ENCODE assay signal across 19 cellular contexts in the genomic region with DNA sequence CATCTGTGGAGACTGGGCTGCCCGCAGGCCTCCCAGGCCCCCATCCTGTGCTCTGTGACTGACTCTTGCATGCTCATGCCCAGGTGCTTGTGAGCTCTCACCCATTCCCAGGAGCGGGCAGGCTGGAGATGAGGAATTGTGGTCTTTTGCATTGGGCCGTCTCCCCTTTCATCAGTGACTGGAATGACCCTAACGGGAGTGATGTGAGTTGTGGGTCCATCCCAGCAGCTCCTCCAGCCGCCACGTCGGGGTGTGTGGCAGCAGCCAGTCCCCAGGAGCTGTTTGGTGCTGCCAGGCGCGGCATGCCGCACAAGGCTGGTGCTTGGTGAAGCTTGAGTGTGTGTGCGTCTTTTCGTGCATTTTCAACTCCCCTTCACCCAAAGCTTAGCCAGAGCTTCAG.
DNase-seq lines count a peak whose midpoint lies in the region; ATAC-seq and TF ChIP-seq lines count a peak whose summit lies in the region.
"Had no signal": no experiment of that assay in that cellular context is flagged by ENCODE, and none has a peak within 500 bp of the region (broad histone marks: within the 10 kb centered on the region; RNA-seq: fewer than 3 reads in every experiment).

No MANE protein-coding gene starts in this region.

- H3K4me1 ChIP-seq in SK-N-SH (ENCODE audit: control insufficient read depth in 1 of 2, insufficient read depth in 2 of 2, low read depth in 1 of 2, low read length in 1 of 2): peaks cover 0 to 12% of the 10 kb centered on the region in 2 experiments; a peak in 1 of 4 replicates
- H3K4me1 ChIP-seq: A549, Caco-2 had no signal

- CTCF ChIA-PET in SK-N-SH (lab: Yijun Ruan, JAX): interaction anchor here (1.0 to 1.6 kb wide), 3 partner anchors 12 to 270 kb away, joined by 3 to 7 read pairs (median 3); no protein-coding TSS in a partner anchor

- TF ChIP-seq EP300 in SK-N-SH (IDR thresholded peaks at IDR 0.05; ENCODE audit: borderline replicate concordance in 1 of 2, low read depth in 1 of 2, low read length in 1 of 2): no peak

- TF ChIP-seq CTCF in SK-N-SH (IDR thresholded peaks at IDR 0.05) (no peak), brain (conservative IDR thresholded peaks at IDR 0.05) (no peak), nephron progenitor cell (IDR thresholded peaks at IDR 0.05) (no peak), progenitor cell of endocrine pancreas (IDR thresholded peaks at IDR 0.05; ENCODE audit: unreplicated experiment) (no peak), omental fat pad (IDR thresholded peaks at IDR 0.05) (no peak)

- no peaks in the 10 kb centered on the region for H3K79me2 ChIP-seq in SK-N-SH (ENCODE audit: insufficient read depth)

- no peak overlapping the region for H3K27ac ChIP-seq in SK-N-SH (ENCODE audit: low read depth in 2 of 2, low read length in 1 of 2)
- H3K27ac ChIP-seq: 22Rv1, A549, C4-2B, HL-60 had no signal

- no peak overlapping the region for H3K4me3 ChIP-seq in SK-N-SH (ENCODE audit: low read depth in 2 of 2, low read length in 1 of 2)
- H3K4me3 ChIP-seq: A549, HAP-1 had no signal

- H3K27me3 Mint-ChIP-seq in brain (peaks cover 26% of the 10 kb centered on the region), nephron progenitor cell (ENCODE audit: low read depth, poor library complexity) (peaks cover 61% of the 10 kb centered on the region), progenitor cell of endocrine pancreas (peaks cover 39% of the 10 kb centered on the region)
- peaks cover 19% of the 10 kb centered on the region for H3K27me3 Mint-ChIP-seq in T-helper 2 cell treated with Interferon-gamma antibody and Interleukin-4, amounts not matched to agents 5 μg/mL and 100 μg/mL, for 36 hours (ENCODE audit: low read depth)

- H3K4me2 ChIP-seq in SK-N-SH: no peak overlapping the region
- H3K4me2 ChIP-seq: A549 had no signal

- H3F3A ChIP-seq in SK-N-SH (replicated peaks; ENCODE audit: insufficient read depth): no peaks in the 10 kb centered on the region

- no peaks in the 10 kb centered on the region; the same call in 1 of the 2 replicates for H3K9me3 ChIP-seq in SK-N-SH
- H3K9me3 ChIP-seq: A549, Caco-2, HAP-1 had no signal

- H3K27ac Mint-ChIP-seq in brain (no peak overlapping the region), nephron progenitor cell (no peak overlapping the region), progenitor cell of endocrine pancreas (no peak overlapping the region)
- H3K27ac Mint-ChIP-seq in T-helper 2 cell treated with Interferon-gamma antibody and Interleukin-4, amounts not matched to agents 5 μg/mL and 100 μg/mL, for 36 hours: no peak overlapping the region
- H3K27ac Mint-ChIP-seq: CD4-positive, alpha-beta T cell had no signal

- ATAC-seq in SK-N-SH treated with all-trans-retinoic acid at 6 μM for 48 hours: no peak
- no peak for ATAC-seq in omental fat pad (ENCODE audit: low FRiP score)

- no peaks in the 10 kb centered on the region for H4K20me1 ChIP-seq in SK-N-SH (ENCODE audit: insufficient read depth)

- H3K36me3 ChIP-seq in SK-N-SH (replicated peaks in 1 of 2; ENCODE audit: control insufficient read depth in 1 of 2, insufficient read depth in 2 of 2, low read length in 1 of 2): no peaks in the 10 kb centered on the region
- H3K36me3 ChIP-seq: HAP-1 had no signal

- no peaks in the 10 kb centered on the region for H3K36me3 Mint-ChIP-seq in brain
- no peaks in the 10 kb centered on the region for H3K36me3 Mint-ChIP-seq in nephron progenitor cell (ENCODE audit: low read depth)
- no peaks in the 10 kb centered on the region for H3K36me3 Mint-ChIP-seq in progenitor cell of endocrine pancreas (ENCODE audit: insufficient read depth)
- H3K36me3 Mint-ChIP-seq in T-helper 2 cell treated with Interferon-gamma antibody and Interleukin-4, amounts not matched to agents 5 μg/mL and 100 μg/mL, for 36 hours (ENCODE audit: low read depth): no peaks in the 10 kb centered on the region

- no peak overlapping the region for H3K9ac ChIP-seq in SK-N-SH

- POLR2A ChIA-PET in SK-N-SH (lab: Yijun Ruan, JAX): no interaction called here

- H3K27me3 ChIP-seq in SK-N-SH (ENCODE audit: insufficient read depth): no peaks in the 10 kb centered on the region

- DNase-seq in SK-N-SH (peak; percentile 31), nephron progenitor cell (no peak), progenitor cell of endocrine pancreas (ENCODE audit: low spot score, unreplicated experiment) (no peak), omental fat pad (ENCODE audit: low spot score) (no peak)
- DNase-seq in stimulated activated CD8-positive, alpha-beta memory T cell treated with anti-CD3 and anti-CD28 coated beads, Interleukin-4, amount 100 ng/mL, for 48 hours: no peak
- DNase-seq in T-helper 2 cell treated with Interferon-gamma antibody and Interleukin-4, amounts not matched to agents 5 μg/mL and 100 μg/mL, for 36 hours (ENCODE audit: low spot score): no peak
- DNase-seq: AML-193; Caco-2; CD4-positive, alpha-beta T cell; DMS153; DMS79; GDM1 had no signal

- 43% methylated on average over 12 of the region's 12 CpGs for WGBS in SK-N-SH (ENCODE audit: low lambda C conversion rate)

- no peak overlapping the region for H2AFZ ChIP-seq in SK-N-SH (ENCODE audit: low read depth)

- peak overlapping the region in 4 of 5 experiments; percentile 28 to 77 (median 44) for H3K4me3 Mint-ChIP-seq in brain
- peak overlapping the region; percentile 55 for H3K4me3 Mint-ChIP-seq in nephron progenitor cell
- H3K4me3 Mint-ChIP-seq in progenitor cell of endocrine pancreas (ENCODE audit: low read depth): peak overlapping the region; percentile 4
- no peak overlapping the region for H3K4me3 Mint-ChIP-seq in T-helper 2 cell treated with Interferon-gamma antibody and Interleukin-4, amounts not matched to agents 5 μg/mL and 100 μg/mL, for 36 hours
- H3K4me3 Mint-ChIP-seq: CD4-positive, alpha-beta T cell had no signal

- H3K4me1 Mint-ChIP-seq in brain: peaks cover 6% of the 10 kb centered on the region
- peaks cover 24% of the 10 kb centered on the region for H3K4me1 Mint-ChIP-seq in nephron progenitor cell
- H3K4me1 Mint-ChIP-seq in progenitor cell of endocrine pancreas (ENCODE audit: low read depth): no peaks in the 10 kb centered on the region
- H3K4me1 Mint-ChIP-seq in T-helper 2 cell treated with Interferon-gamma antibody and Interleukin-4, amounts not matched to agents 5 μg/mL and 100 μg/mL, for 36 hours (ENCODE audit: low read depth): no peaks in the 10 kb centered on the region

- no peak for TF ChIP-seq RAD21 in SK-N-SH (IDR thresholded peaks at IDR 0.05; ENCODE audit: low read length)

- H3K9me3 Mint-ChIP-seq in brain (peaks cover 0 to 13% (median 12%) of the 10 kb centered on the region in 5 experiments), nephron progenitor cell (peaks cover 19% of the 10 kb centered on the region), progenitor cell of endocrine pancreas (ENCODE audit: low read depth) (peaks cover 4% of the 10 kb centered on the region)
- H3K9me3 Mint-ChIP-seq in T-helper 2 cell treated with Interferon-gamma antibody and Interleukin-4, amounts not matched to agents 5 μg/mL and 100 μg/mL, for 36 hours: no peaks in the 10 kb centered on the region

- no peaks in the 10 kb centered on the region for H3K9me2 ChIP-seq in SK-N-SH

TF ChIP-seq in SK-N-SH, 30 proteins besides CTCF, POLR2A, EP300 and RAD21 (continues in another document):
- TF ChIP-seq, protein P1, sequence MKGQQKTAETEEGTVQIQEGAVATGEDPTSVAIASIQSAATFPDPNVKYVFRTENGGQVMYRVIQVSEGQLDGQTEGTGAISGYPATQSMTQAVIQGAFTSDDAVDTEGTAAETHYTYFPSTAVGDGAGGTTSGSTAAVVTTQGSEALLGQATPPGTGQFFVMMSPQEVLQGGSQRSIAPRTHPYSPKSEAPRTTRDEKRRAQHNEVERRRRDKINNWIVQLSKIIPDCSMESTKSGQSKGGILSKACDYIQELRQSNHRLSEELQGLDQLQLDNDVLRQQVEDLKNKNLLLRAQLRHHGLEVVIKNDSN (IDR thresholded peaks at IDR 0.05; ENCODE audit: borderline replicate concordance, low read depth): no peak
- TF ChIP-seq EZH2phosphoT487 (IDR thresholded peaks at IDR 0.05; ENCODE audit: borderline replicate concordance, low read depth): no peak
- no peak for TF ChIP-seq RFX5 (IDR thresholded peaks at IDR 0.05; ENCODE audit: low read length)
- TF ChIP-seq TAF1 (IDR thresholded peaks at IDR 0.05; ENCODE audit: borderline replicate concordance, low read depth, low read length): no peak
- TF ChIP-seq FOXJ3 (CRISPR knock-in tag; IDR thresholded peaks at IDR 0.05): no peak
- TF ChIP-seq SMC3 (IDR thresholded peaks at IDR 0.05; ENCODE audit: low read depth, low read length): no peak
- TF ChIP-seq NRF1 (IDR thresholded peaks at IDR 0.05; ENCODE audit: low read depth, low read length): no peak
- no peak for TF ChIP-seq RCOR1 (IDR thresholded peaks at IDR 0.05; ENCODE audit: low read length)
- no peak for TF ChIP-seq GABPA (IDR thresholded peaks at IDR 0.05; ENCODE audit: low read depth)
- TF ChIP-seq NFIC (IDR thresholded peaks at IDR 0.05; ENCODE audit: borderline replicate concordance): no peak
- no peak for TF ChIP-seq FOXM1 (IDR thresholded peaks at IDR 0.05; ENCODE audit: low read depth)
- TF ChIP-seq FOSL2 (IDR thresholded peaks at IDR 0.05; ENCODE audit: borderline replicate concordance, low read depth): no peak

TF ChIP-seq in SK-N-SH treated with all-trans-retinoic acid at 6 μM for 48 hours, 23 proteins besides CTCF, POLR2A, EP300 and RAD21:
- no peak for TF ChIP-seq SNAI2 (CRISPR knock-in tag; IDR thresholded peaks at IDR 0.05)
- no peak for TF ChIP-seq ZNF565 (CRISPR knock-in tag; conservative IDR thresholded peaks at IDR 0.05; ENCODE audit: low read depth)
- TF ChIP-seq ESRRG (CRISPR knock-in tag; IDR thresholded peaks at IDR 0.05): no peak
- no peak for TF ChIP-seq ARNTL (CRISPR knock-in tag; IDR thresholded peaks at IDR 0.05; ENCODE audit: borderline replicate concordance, low read depth)
- TF ChIP-seq BACH2 (CRISPR knock-in tag; IDR thresholded peaks at IDR 0.05; ENCODE audit: borderline replicate concordance): no peak
- TF ChIP-seq ZC3H10 (CRISPR knock-in tag; IDR thresholded peaks at IDR 0.05): no peak
- TF ChIP-seq, protein P2, sequence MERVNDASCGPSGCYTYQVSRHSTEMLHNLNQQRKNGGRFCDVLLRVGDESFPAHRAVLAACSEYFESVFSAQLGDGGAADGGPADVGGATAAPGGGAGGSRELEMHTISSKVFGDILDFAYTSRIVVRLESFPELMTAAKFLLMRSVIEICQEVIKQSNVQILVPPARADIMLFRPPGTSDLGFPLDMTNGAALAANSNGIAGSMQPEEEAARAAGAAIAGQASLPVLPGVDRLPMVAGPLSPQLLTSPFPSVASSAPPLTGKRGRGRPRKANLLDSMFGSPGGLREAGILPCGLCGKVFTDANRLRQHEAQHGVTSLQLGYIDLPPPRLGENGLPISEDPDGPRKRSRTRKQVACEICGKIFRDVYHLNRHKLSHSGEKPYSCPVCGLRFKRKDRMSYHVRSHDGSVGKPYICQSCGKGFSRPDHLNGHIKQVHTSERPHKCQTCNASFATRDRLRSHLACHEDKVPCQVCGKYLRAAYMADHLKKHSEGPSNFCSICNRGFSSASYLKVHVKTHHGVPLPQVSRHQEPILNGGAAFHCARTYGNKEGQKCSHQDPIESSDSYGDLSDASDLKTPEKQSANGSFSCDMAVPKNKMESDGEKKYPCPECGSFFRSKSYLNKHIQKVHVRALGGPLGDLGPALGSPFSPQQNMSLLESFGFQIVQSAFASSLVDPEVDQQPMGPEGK (CRISPR knock-in tag; IDR thresholded peaks at IDR 0.05; ENCODE audit: borderline replicate concordance): no peak
- no peak for TF ChIP-seq OSR1 (CRISPR knock-in tag; IDR thresholded peaks at IDR 0.05)
